Comparison of ENCODE assay signal across 2 cellular contexts in genomic region chr14:49688701-49689030, GRCh38.
TF ChIP-seq lines count a peak whose summit lies in the region.

No MANE protein-coding gene starts in this region.

TF ChIP-seq in IMR-90, 13 proteins besides CTCF, POLR2A, EP300 and RAD21 (continued from another document):
- TF ChIP-seq ELK1 (IDR thresholded peaks at IDR 0.05; ENCODE audit: borderline replicate concordance, low read depth, low read length) (no peak), MAFK (IDR thresholded peaks at IDR 0.05; ENCODE audit: low read depth, low read length) (no peak), CEBPB (IDR thresholded peaks at IDR 0.05; ENCODE audit: low read depth, low read length) (no peak), SMC3 (IDR thresholded peaks at IDR 0.05; ENCODE audit: low read depth, low read length) (no peak), MXI1 (IDR thresholded peaks at IDR 0.05; ENCODE audit: borderline replicate concordance, low read depth, low read length) (no peak)

TF ChIP-seq in neural cell, 6 proteins besides CTCF, POLR2A, EP300 and RAD21 (continued from another document):
- TF ChIP-seq REST (IDR thresholded peaks at IDR 0.05; ENCODE audit: borderline replicate concordance): no peak
